15 cellular contexts compared by ENCODE assay signal in genomic region chr12:105931762-105932587, GRCh38.
"Had no signal": no experiment of that assay in that cellular context is flagged by ENCODE, and none has a peak within 500 bp of the region (broad histone marks: within the 10 kb centered on the region; RNA-seq: fewer than 3 reads in every experiment).

No MANE protein-coding gene starts in this region.

- DNase-seq: activated CD4-positive, alpha-beta T cell treated with anti-CD3 and anti-CD28 coated beads, Interleukin-2, amount 50 U/mL, for 4 hours; activated CD4-positive, CD25-positive, alpha-beta regulatory T cell treated with anti-CD3 and anti-CD28 coated beads, Interleukin-2, amount 50 U/mL, for 72 hours; activated gamma-delta T cell; activated T-cell treated with anti-CD3 and anti-CD28 coated beads, Interleukin-2, amount 50 U/mL, for 24 hours; amygdala; esophagus squamous epithelium; heart left ventricle; left lung; transverse colon had no signal

- ATAC-seq: heart left ventricle; stimulated activated effector memory CD8-positive, alpha-beta T cell treated with anti-CD3 and anti-CD28 coated beads, Interleukin-12 subunit alpha, Interleukin-12 subunit beta, amount 100 ng/mL, for 72 hours had no signal

- H3K27ac ChIP-seq: esophagus squamous epithelium, heart left ventricle, left lung, parathyroid adenoma, transverse colon had no signal

- H3K36me3 Mint-ChIP-seq: activated naive CD8-positive, alpha-beta T cell; memory B cell; stimulated activated effector memory CD8-positive, alpha-beta T cell treated with anti-CD3 and anti-CD28 coated beads, Interleukin-12 subunit alpha, Interleukin-12 subunit beta, amount 100 ng/mL, for 72 hours had no signal

- H3K4me3 ChIP-seq: esophagus squamous epithelium, heart left ventricle, left lung, transverse colon had no signal

- H3K36me3 ChIP-seq: esophagus squamous epithelium, heart left ventricle, left lung, transverse colon had no signal

- H3K27ac Mint-ChIP-seq: activated naive CD8-positive, alpha-beta T cell; activated T-cell treated with anti-CD3 and anti-CD28 coated beads, Interleukin-2, amount 50 U/mL, for 24 hours; memory B cell; stimulated activated effector memory CD8-positive, alpha-beta T cell treated with anti-CD3 and anti-CD28 coated beads, Interleukin-12 subunit alpha, Interleukin-12 subunit beta, amount 100 ng/mL, for 72 hours had no signal

- H3K79me2 ChIP-seq: parathyroid adenoma had no signal

- H3K27me3 ChIP-seq: esophagus squamous epithelium, heart left ventricle, left lung, transverse colon had no signal

- H3K9me3 ChIP-seq: esophagus squamous epithelium, heart left ventricle, left lung, transverse colon had no signal

- FAIRE-seq: endometrium, islet of Langerhans had no signal

- H2AFZ ChIP-seq: parathyroid adenoma had no signal

- H3K4me1 Mint-ChIP-seq: memory B cell; stimulated activated effector memory CD8-positive, alpha-beta T cell treated with anti-CD3 and anti-CD28 coated beads, Interleukin-12 subunit alpha, Interleukin-12 subunit beta, amount 100 ng/mL, for 72 hours had no signal

- H3K4me3 Mint-ChIP-seq: activated naive CD8-positive, alpha-beta T cell; activated T-cell treated with anti-CD3 and anti-CD28 coated beads, Interleukin-2, amount 50 U/mL, for 24 hours; memory B cell; stimulated activated effector memory CD8-positive, alpha-beta T cell treated with anti-CD3 and anti-CD28 coated beads, Interleukin-12 subunit alpha, Interleukin-12 subunit beta, amount 100 ng/mL, for 72 hours had no signal

- H3K9me3 Mint-ChIP-seq: activated T-cell treated with anti-CD3 and anti-CD28 coated beads, Interleukin-2, amount 50 U/mL, for 24 hours had no signal

- H3K9ac ChIP-seq: parathyroid adenoma had no signal
